In the genomic region with DNA sequence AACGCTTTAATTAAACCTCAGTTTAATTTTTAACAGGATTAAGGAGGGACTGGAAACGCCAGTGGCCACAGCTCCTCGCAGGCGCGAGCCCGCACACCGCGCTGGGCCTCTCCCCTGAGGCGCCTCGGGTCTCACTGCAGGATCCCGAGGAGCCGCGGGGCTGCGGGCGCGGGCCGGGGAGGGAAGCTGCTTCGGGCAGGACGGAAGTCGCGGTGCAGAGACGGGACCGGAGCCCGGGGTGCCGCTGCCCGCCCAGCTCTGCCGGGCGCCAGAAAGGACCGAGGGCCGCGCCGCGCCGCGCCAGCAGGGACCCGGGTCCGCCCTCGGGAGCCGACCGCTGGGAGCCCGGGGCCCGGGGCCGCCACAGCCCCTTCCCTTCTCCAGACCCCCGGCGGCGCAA, we compare ENCODE assay signal across 8 cellular contexts. TPM values are rescaled to one million over a fixed set of nuclear protein-coding genes. Genes with fewer than 3 reads are reported as not detected.
A peak's percentile ranks its signal among the peaks of the same experiment; 100 is the strongest.
DNase-seq lines count a peak whose midpoint lies in the region; ATAC-seq and TF ChIP-seq lines count a peak whose summit lies in the region.
"Not testable (repeated sequence)": the region's sequence is repeated elsewhere in the genome, so short reads cannot be mapped to it uniquely, and the experiment has no call there.

No MANE protein-coding gene starts in this region.

- H3F3A ChIP-seq in GM23338 (replicated peaks; ENCODE audit: low read depth), result not testable (repeated sequence)

- H3K27ac ChIP-seq in GM23338 (ENCODE audit: low read depth), result not testable (repeated sequence)

- H3K9me2 ChIP-seq in GM23338 (ENCODE audit: insufficient read depth), result not testable (repeated sequence)

- peaks cover 35% of the 10 kb centered on the region for H3K36me3 Mint-ChIP-seq in GM23338 (ENCODE audit: low read depth)
- H3K36me3 Mint-ChIP-seq in activated T-cell treated with anti-CD3 and anti-CD28 coated beads, Interleukin-2, amount 50 U/mL, for 4 hours (ENCODE audit: insufficient read depth), result peaks cover 22% of the 10 kb centered on the region

- intact Hi-C loops in left colon (cut with DNase I, micrococcal nuclease), result not testable (repeated sequence)

- not testable (repeated sequence) for TF ChIP-seq CTCF in GM23338 (conservative IDR thresholded peaks at IDR 0.05; ENCODE audit: low read depth in 2 of 2)

- not testable (repeated sequence) for H3K27me3 Mint-ChIP-seq in GM23338 (ENCODE audit: insufficient read depth, low read depth, poor library complexity); activated T-cell treated with anti-CD3 and anti-CD28 coated beads, Interleukin-2, amount 50 U/mL, for 4 hours (ENCODE audit: low read depth); stimulated activated naive CD8-positive, alpha-beta T cell treated with anti-CD3 and anti-CD28 coated beads, Interleukin-15, amount 100 ng/mL, for 72 hours

- peaks cover 16% of the 10 kb centered on the region for H3K4me1 ChIP-seq in GM23338 (ENCODE audit: insufficient read depth)

- peaks cover 38% of the 10 kb centered on the region for H3K79me2 ChIP-seq in GM23338 (replicated peaks; ENCODE audit: insufficient read depth)

- not testable (repeated sequence) for DNase-seq in GM23338 (ENCODE audit: low spot score); activated T-cell treated with anti-CD3 and anti-CD28 coated beads, Interleukin-2, amount 50 U/mL, for 4 hours; left colon; stimulated activated naive CD8-positive, alpha-beta T cell treated with anti-CD3 and anti-CD28 coated beads, Interleukin-15, amount 100 ng/mL, for 72 hours

- not testable (repeated sequence) for H3K36me3 ChIP-seq in GM23338 (ENCODE audit: insufficient read depth)

- not testable (repeated sequence) for H3K27me3 ChIP-seq in GM23338 (ENCODE audit: insufficient read depth)

- H3K9me3 Mint-ChIP-seq in GM23338, result not testable (repeated sequence)
- peaks cover 14% of the 10 kb centered on the region for H3K9me3 Mint-ChIP-seq in activated T-cell treated with anti-CD3 and anti-CD28 coated beads, Interleukin-2, amount 50 U/mL, for 4 hours
- H3K9me3 Mint-ChIP-seq in stimulated activated naive CD8-positive, alpha-beta T cell treated with anti-CD3 and anti-CD28 coated beads, Interleukin-15, amount 100 ng/mL, for 72 hours, result peaks cover 17 to 20% of the 10 kb centered on the region in 2 donors

- not testable (repeated sequence) for H3K4me3 Mint-ChIP-seq in GM23338; activated T-cell treated with anti-CD3 and anti-CD28 coated beads, Interleukin-2, amount 50 U/mL, for 4 hours; stimulated activated naive CD8-positive, alpha-beta T cell treated with anti-CD3 and anti-CD28 coated beads, Interleukin-15, amount 100 ng/mL, for 72 hours

- H2AFZ ChIP-seq in GM23338, result not testable (repeated sequence)

- peaks cover 22% of the 10 kb centered on the region for H4K20me1 ChIP-seq in GM23338 (replicated peaks; ENCODE audit: insufficient read depth)

- peak; percentile 64 for ATAC-seq in GM18511 (IDR thresholded peaks at IDR 0.05; ENCODE audit: unreplicated experiment)
- ATAC-seq in GM19438 (IDR thresholded peaks at IDR 0.05; ENCODE audit: low read depth, unreplicated experiment), result peak; percentile 53
- ATAC-seq in GM23338, result peak; percentile 81
- ATAC-seq in HG03045 (IDR thresholded peaks at IDR 0.05; ENCODE audit: unreplicated experiment), result peak; percentile 63
- peak; percentile 42 for ATAC-seq in HG03520 (IDR thresholded peaks at IDR 0.05; ENCODE audit: unreplicated experiment)
- ATAC-seq in activated T-cell treated with anti-CD3 and anti-CD28 coated beads, Interleukin-2, amount 50 U/mL, for 4 hours, result peak; percentile 74 to 79
- ATAC-seq in left colon, result peak; percentile 80
- peak; percentile 85 for ATAC-seq in stimulated activated naive CD8-positive, alpha-beta T cell treated with anti-CD3 and anti-CD28 coated beads, Interleukin-15, amount 100 ng/mL, for 72 hours

- peaks cover 24% of the 10 kb centered on the region; the same call in 2 of the 3 replicates for H3K4me1 Mint-ChIP-seq in GM23338
- H3K4me1 Mint-ChIP-seq in activated T-cell treated with anti-CD3 and anti-CD28 coated beads, Interleukin-2, amount 50 U/mL, for 4 hours (ENCODE audit: low read depth), result peaks cover 28% of the 10 kb centered on the region
- H3K4me1 Mint-ChIP-seq in stimulated activated naive CD8-positive, alpha-beta T cell treated with anti-CD3 and anti-CD28 coated beads, Interleukin-15, amount 100 ng/mL, for 72 hours, result peaks cover 30% of the 10 kb centered on the region

- H3K4me3 ChIP-seq in GM23338, result not testable (repeated sequence)

- not testable (repeated sequence) for H3K4me2 ChIP-seq in GM23338

- H3K27ac Mint-ChIP-seq in GM23338; stimulated activated naive CD8-positive, alpha-beta T cell treated with anti-CD3 and anti-CD28 coated beads, Interleukin-15, amount 100 ng/mL, for 72 hours: not testable (repeated sequence)

RNA-seq across cellular contexts. Expression of gene ZNF124, which starts 0.4 kb away (rescaled TPM):
- total RNA-seq in GM23338 (2014; rRNA removed; shearing (Covaris generic)), result 43.9 and 45.7 TPM in 2 replicates
- polyA plus RNA-seq in GM23338 (2016; fragmentation: Nextera tagmentation; extraction: Ambion mirVana), result 18.4 and 23.2 TPM in 2 replicates
- total RNA-seq in activated T-cell treated with anti-CD3 and anti-CD28 coated beads, Interleukin-2, amount 50 U/mL, for 4 hours, result 10 to 100 TPM; 16.6 to 19.6 (median 17.0) TPM
- 10 to 100 TPM; 36.9 to 62.3 TPM for total RNA-seq in left colon
